36 cellular contexts compared by ENCODE assay signal in the genomic region with DNA sequence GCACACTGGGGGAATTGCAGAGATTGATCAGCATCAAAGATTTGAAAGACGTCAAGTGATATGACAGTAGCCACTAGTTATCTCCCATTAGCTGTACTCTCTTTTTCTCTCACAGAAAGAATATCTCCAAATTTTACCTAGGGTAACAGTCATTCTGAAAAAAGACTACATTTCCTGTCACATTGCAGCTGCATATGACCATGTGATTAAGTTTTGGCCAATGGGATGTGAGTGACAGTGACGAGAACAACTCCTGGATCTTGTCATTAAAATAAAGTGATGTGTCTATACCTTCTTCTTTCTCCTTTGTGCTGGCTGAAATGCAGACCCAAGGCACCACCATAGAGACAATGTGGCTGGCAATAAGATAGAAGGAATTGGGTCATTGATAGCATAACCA. TPM values are rescaled to one million over a fixed set of nuclear protein-coding genes. Genes with fewer than 3 reads are reported as not detected.
"Had no signal": no experiment of that assay in that cellular context is flagged by ENCODE, and none has a peak within 500 bp of the region (broad histone marks: within the 10 kb centered on the region; RNA-seq: fewer than 3 reads in every experiment).

No MANE protein-coding gene starts in this region.

- H3K79me2 ChIP-seq: hepatocyte had no signal

- H2AFZ ChIP-seq: hepatocyte had no signal

- H3K4me3 ChIP-seq: coronary artery, dorsolateral prefrontal cortex, esophagus muscularis mucosa, gastrocnemius medialis, heart right ventricle, hepatocyte had no signal

- H3K27ac ChIP-seq: brain microvascular endothelial cell, coronary artery, dorsolateral prefrontal cortex, esophagus muscularis mucosa, foreskin keratinocyte, gastrocnemius medialis, heart right ventricle, hepatocyte had no signal

- ATAC-seq: activated CD8-positive, alpha-beta T cell treated with anti-CD3 and anti-CD28 coated beads for 36 hours; activated T-cell treated with anti-CD3 and anti-CD28 coated beads, Interleukin-2, amount 50 U/mL, for 4 hours; activated T-helper 17 cell treated with anti-CD3 and anti-CD28 coated beads, Interleukin-2, amount 50 U/mL, for 72 hours; foreskin keratinocyte; gastrocnemius medialis; heart right ventricle; T-helper 17 cell had no signal

- H3K27ac Mint-ChIP-seq: activated CD8-positive, alpha-beta T cell treated with anti-CD3 and anti-CD28 coated beads for 36 hours; activated naive CD8-positive, alpha-beta T cell; activated T-helper 17 cell treated with anti-CD3 and anti-CD28 coated beads, Interleukin-2, amount 50 U/mL, for 72 hours; dendritic cell treated with granulocyte-macrophage colony-stimulating factor and Interleukin-4, amounts not matched to agents 40 ng/mL and 50 ng/mL, for 4 days; endodermal cell; T-helper 17 cell; T-helper 2 cell treated with Interferon-gamma antibody and Interleukin-4, amounts not matched to agents 5 μg/mL and 100 μg/mL, for 36 hours had no signal

- H3K9me3 ChIP-seq: esophagus muscularis mucosa, gastrocnemius medialis, heart right ventricle had no signal

- H3K4me1 Mint-ChIP-seq: activated T-helper 17 cell treated with anti-CD3 and anti-CD28 coated beads, Interleukin-2, amount 50 U/mL, for 72 hours; central memory CD8-positive, alpha-beta T cell; endodermal cell; T-helper 17 cell had no signal

- H3K36me3 ChIP-seq: brain microvascular endothelial cell, esophagus muscularis mucosa, gastrocnemius medialis, heart right ventricle had no signal

- H3K36me3 Mint-ChIP-seq: activated naive CD8-positive, alpha-beta T cell had no signal

- H3K9me3 Mint-ChIP-seq: activated CD8-positive, alpha-beta T cell treated with anti-CD3 and anti-CD28 coated beads for 36 hours; activated T-cell treated with anti-CD3 and anti-CD28 coated beads, Interleukin-2, amount 50 U/mL, for 4 hours; activated T-helper 17 cell treated with anti-CD3 and anti-CD28 coated beads, Interleukin-2, amount 50 U/mL, for 72 hours; central memory CD8-positive, alpha-beta T cell; endodermal cell; T-helper 2 cell treated with Interferon-gamma antibody and Interleukin-4, amounts not matched to agents 5 μg/mL and 100 μg/mL, for 36 hours had no signal

- H3K4me1 ChIP-seq: esophagus muscularis mucosa, foreskin keratinocyte, gastrocnemius medialis, heart right ventricle had no signal

- H3K4me3 Mint-ChIP-seq: activated CD8-positive, alpha-beta T cell treated with anti-CD3 and anti-CD28 coated beads for 36 hours; activated naive CD8-positive, alpha-beta T cell; activated T-cell treated with anti-CD3 and anti-CD28 coated beads, Interleukin-2, amount 50 U/mL, for 4 hours; activated T-helper 17 cell treated with anti-CD3 and anti-CD28 coated beads, Interleukin-2, amount 50 U/mL, for 72 hours; central memory CD8-positive, alpha-beta T cell; dendritic cell treated with granulocyte-macrophage colony-stimulating factor and Interleukin-4, amounts not matched to agents 40 ng/mL and 50 ng/mL, for 4 days; endodermal cell; T-helper 17 cell; T-helper 2 cell treated with Interferon-gamma antibody and Interleukin-4, amounts not matched to agents 5 μg/mL and 100 μg/mL, for 36 hours had no signal

- DNase-seq: activated CD4-positive, alpha-beta T cell treated with anti-CD3 and anti-CD28 coated beads for 4 hours; activated CD4-positive, alpha-beta T cell treated with anti-CD3 and anti-CD28 coated beads, Interleukin-2, amount 50 U/mL, for 1 hour; activated CD4-positive, alpha-beta T cell treated with anti-CD3 and anti-CD28 coated beads, Interleukin-2, amount 50 U/mL, for 48 hours; activated CD4-positive, CD25-positive, alpha-beta regulatory T cell; activated CD4-positive, CD25-positive, alpha-beta regulatory T cell treated with anti-CD3 and anti-CD28 coated beads, Interleukin-2, amount 50 U/mL, for 72 hours; activated CD8-positive, alpha-beta memory T cell treated with anti-CD3 and anti-CD28 coated beads for 24 hours; activated CD8-positive, alpha-beta T cell treated with anti-CD3 and anti-CD28 coated beads for 36 hours; activated effector memory CD4-positive, alpha-beta T cell treated with Interleukin-2 at 50 U/mL for 16 hours; activated gamma-delta T cell treated with Interleukin-2 at 50 U/mL for 16 hours; activated naive CD4-positive, alpha-beta T cell treated with anti-CD3 and anti-CD28 coated beads, Interleukin-2, amount 50 U/mL, for 16 hours; activated naive CD4-positive, alpha-beta T cell treated with Interleukin-2 at 50 U/mL for 16 hours; activated T-cell treated with anti-CD3 and anti-CD28 coated beads, Interleukin-2, amount 50 U/mL, for 4 hours; amniotic stem cell; anterior cingulate cortex; brain microvascular endothelial cell; dorsolateral prefrontal cortex; effector memory CD4-positive, alpha-beta T cell; endodermal cell; erythroblast; foreskin keratinocyte; gastrocnemius medialis; heart right ventricle; T-helper 17 cell; T1000 had no signal

- H3K4me2 ChIP-seq: hepatocyte had no signal

RNA-seq across cellular contexts. Expression of a gene that starts 10.5 kb away (rescaled TPM):
- total RNA-seq: activated CD8-positive, alpha-beta T cell treated with anti-CD3 and anti-CD28 coated beads for 36 hours; activated T-cell treated with anti-CD3 and anti-CD28 coated beads, Interleukin-2, amount 50 U/mL, for 4 hours; activated T-helper 17 cell treated with anti-CD3 and anti-CD28 coated beads, Interleukin-2, amount 50 U/mL, for 72 hours; astrocyte; bronchial epithelial cell; cardiac septum; endodermal cell; esophagus muscularis mucosa; foreskin keratinocyte; gastrocnemius medialis; glomerular endothelial cell; heart right ventricle; T-helper 17 cell had no signal

RNA-seq across cellular contexts. Expression of a gene that starts 33.9 kb away (rescaled TPM):
- total RNA-seq: activated T-helper 17 cell treated with anti-CD3 and anti-CD28 coated beads, Interleukin-2, amount 50 U/mL, for 72 hours; bronchial epithelial cell; foreskin keratinocyte; glomerular endothelial cell; heart right ventricle; T-helper 17 cell had no signal
